Comparison of ENCODE assay signal across 18 cellular contexts in genomic region chr9:114678130-114678529, GRCh38. TPM values are rescaled to one million over a fixed set of nuclear protein-coding genes. Genes with fewer than 3 reads are reported as not detected.
"Had no signal": no experiment of that assay in that cellular context is flagged by ENCODE, and none has a peak within 500 bp of the region (broad histone marks: within the 10 kb centered on the region; RNA-seq: fewer than 3 reads in every experiment).

No MANE protein-coding gene starts in this region.

- H3K4me3 ChIP-seq: lower lobe of right lung, mucosa of descending colon, uterus had no signal

- H3K27me3 ChIP-seq: uterus had no signal

- H3K4me1 ChIP-seq: lower lobe of right lung, uterus had no signal

- H3K36me3 ChIP-seq: lower lobe of right lung, uterus had no signal

- H3K9me3 ChIP-seq: lower lobe of right lung, mucosa of descending colon, uterus had no signal

- DNase-seq: activated CD4-positive, alpha-beta T cell treated with anti-CD3 and anti-CD28 coated beads for 36 hours; activated effector memory CD4-positive, alpha-beta T cell treated with Interleukin-2 at 50 U/mL for 16 hours; activated naive CD8-positive, alpha-beta T cell treated with anti-CD3 and anti-CD28 coated beads, Interleukin-2, amount 10 ng/mL, durations not matched to agents 7 days and 5 days; activated T-cell treated with anti-CD3 and anti-CD28 coated beads for 4 hours; central memory CD4-positive, alpha-beta T cell; immature natural killer cell; left cardiac atrium; lower lobe of right lung; mucosa of descending colon; natural killer cell; stimulated activated naive CD8-positive, alpha-beta T cell treated with anti-CD3 and anti-CD28 coated beads, Interleukin-15, amount 100 ng/mL, for 72 hours; T-helper 9 cell had no signal

- H3K27ac ChIP-seq: lower lobe of right lung, uterus, VCaP had no signal

RNA-seq across cellular contexts. Expression of gene TEX48, which starts 3.9 kb away (rescaled TPM):
- total RNA-seq: activated naive CD8-positive, alpha-beta T cell treated with anti-CD3 and anti-CD28 coated beads, Interleukin-2, amount 10 ng/mL, durations not matched to agents 7 days and 5 days; left cardiac atrium; lower lobe of right lung; mucosa of descending colon; natural killer cell; pulmonary artery endothelial cell; uterus had no signal
- polyA plus RNA-seq: esophagus, immature natural killer cell had no signal

RNA-seq across cellular contexts. Expression of gene TEX53, which starts 20.5 kb away (rescaled TPM):
- total RNA-seq: activated CD4-positive, alpha-beta T cell treated with anti-CD3 and anti-CD28 coated beads for 36 hours; activated CD8-positive, alpha-beta memory T cell treated with anti-CD3 and anti-CD28 coated beads for 36 hours; activated naive CD8-positive, alpha-beta T cell treated with anti-CD3 and anti-CD28 coated beads, Interleukin-2, amount 10 ng/mL, durations not matched to agents 7 days and 5 days; left cardiac atrium; lower lobe of right lung; mucosa of descending colon; natural killer cell; pulmonary artery endothelial cell; uterus had no signal
- polyA plus RNA-seq: esophagus, immature natural killer cell, thymus had no signal
